ENCODE assay signal across 13 cellular contexts in genomic region chr19:19348266-19348665, GRCh38.
"Had no signal": no experiment of that assay in that cellular context is flagged by ENCODE, and none has a peak within 500 bp of the region (broad histone marks: within the 10 kb centered on the region; RNA-seq: fewer than 3 reads in every experiment).

No MANE protein-coding gene starts in this region.

- H3K4me1 Mint-ChIP-seq: immature natural killer cell; nephron; stimulated activated effector memory CD8-positive, alpha-beta T cell treated with anti-CD3 and anti-CD28 coated beads, Interleukin-12 subunit alpha, Interleukin-12 subunit beta, amount 100 ng/mL, for 72 hours had no signal

- ATAC-seq: activated CD4-positive, CD25-positive, alpha-beta regulatory T cell treated with anti-CD3 and anti-CD28 coated beads, Interleukin-2, amount 50 U/mL, for 24 hours; heart left ventricle; stimulated activated effector memory CD8-positive, alpha-beta T cell treated with anti-CD3 and anti-CD28 coated beads, Interleukin-12 subunit alpha, Interleukin-12 subunit beta, amount 100 ng/mL, for 72 hours had no signal

- H3K9me3 Mint-ChIP-seq: immature natural killer cell; nephron; stimulated activated effector memory CD8-positive, alpha-beta T cell treated with anti-CD3 and anti-CD28 coated beads, Interleukin-12 subunit alpha, Interleukin-12 subunit beta, amount 100 ng/mL, for 72 hours had no signal

- H3K4me1 ChIP-seq: esophagus muscularis mucosa, heart left ventricle, prostate gland had no signal

- H3K27ac ChIP-seq: esophagus muscularis mucosa, heart left ventricle, prostate gland, thoracic aorta had no signal

- H3K4me3 Mint-ChIP-seq: immature natural killer cell; nephron; stimulated activated effector memory CD8-positive, alpha-beta T cell treated with anti-CD3 and anti-CD28 coated beads, Interleukin-12 subunit alpha, Interleukin-12 subunit beta, amount 100 ng/mL, for 72 hours had no signal

- H3K9me3 ChIP-seq: esophagus muscularis mucosa, heart left ventricle, prostate gland, thoracic aorta had no signal

- DNase-seq: activated naive CD4-positive, alpha-beta T cell; activated T-cell treated with anti-CD3 and anti-CD28 coated beads for 4 hours; aorta; immature natural killer cell; occipital lobe; stimulated activated CD4-positive, alpha-beta T cell treated with anti-CD3 and anti-CD28 coated beads, Interleukin-2, amount 100 ng/mL, for 24 hours had no signal

- H3K4me3 ChIP-seq: esophagus muscularis mucosa, heart left ventricle, prostate gland, thoracic aorta had no signal

- H3K27ac Mint-ChIP-seq: immature natural killer cell, nephron had no signal

- H3K27me3 ChIP-seq: esophagus muscularis mucosa, heart left ventricle had no signal
